Comparison of ENCODE assay signal across 20 cellular contexts in genomic region chr5:167792538-167792937, GRCh38.
DNase-seq lines count a peak whose midpoint lies in the region; ATAC-seq and TF ChIP-seq lines count a peak whose summit lies in the region.
"Had no signal": no experiment of that assay in that cellular context is flagged by ENCODE, and none has a peak within 500 bp of the region (broad histone marks: within the 10 kb centered on the region; RNA-seq: fewer than 3 reads in every experiment).

No MANE protein-coding gene starts in this region.

- H2AK5ac ChIP-seq in mesendoderm (ENCODE audit: low read length) = no peak overlapping the region

- no peaks in the 10 kb centered on the region for H3K36me3 Mint-ChIP-seq in GM23338 (ENCODE audit: low read depth)
- H3K36me3 Mint-ChIP-seq in endodermal cell (ENCODE audit: low read depth) = no peaks in the 10 kb centered on the region
- H3K36me3 Mint-ChIP-seq: CD4-positive, alpha-beta memory T cell had no signal

- H3K9me3 Mint-ChIP-seq in GM23338 = no peaks in the 10 kb centered on the region
- H3K9me3 Mint-ChIP-seq in endodermal cell = no peaks in the 10 kb centered on the region
- H3K9me3 Mint-ChIP-seq: HFFc6 had no signal

- H3K4me3 Mint-ChIP-seq in GM23338 (peak overlapping the region; percentile 22; the same call in 1 of the 3 replicates), endodermal cell (no peak overlapping the region)
- H3K4me3 Mint-ChIP-seq: CD4-positive, alpha-beta memory T cell; HFFc6 had no signal

- H3K27me3 ChIP-seq in GM23338 (ENCODE audit: insufficient read depth) (no peaks in the 10 kb centered on the region), NT2/D1 (ENCODE audit: insufficient read depth, insufficient read length) (no peaks in the 10 kb centered on the region), endodermal cell (ENCODE audit: control insufficient read depth, insufficient read depth, low read length, poor library complexity, severe bottlenecking) (no peaks in the 10 kb centered on the region), mesendoderm (ENCODE audit: insufficient read depth, low read length, poor library complexity) (no peaks in the 10 kb centered on the region)
- H3K27me3 ChIP-seq: BLaER1 had no signal

- 0 out of 2 replicates have a peak overlapping the region, but pooled peaks have one; percentile 2 for H3K27ac ChIP-seq in GM23338 (ENCODE audit: low read depth)
- peak overlapping the region; percentile 82 for H3K27ac ChIP-seq in endodermal cell (ENCODE audit: low read depth, low read length)
- no peak overlapping the region for H3K27ac ChIP-seq in mesendoderm (ENCODE audit: low read depth, low read length)
- H3K27ac ChIP-seq: A549, BLaER1, PC-9 had no signal

- peaks cover 24% of the 10 kb centered on the region for H3K9me2 ChIP-seq in GM23338 (ENCODE audit: insufficient read depth)

- H3K36me3 ChIP-seq in GM23338 (ENCODE audit: insufficient read depth) (no peaks in the 10 kb centered on the region), NT2/D1 (ENCODE audit: insufficient read depth, insufficient read length, low read length) (no peaks in the 10 kb centered on the region), endodermal cell (ENCODE audit: control insufficient read depth, insufficient read depth, low read length) (no peaks in the 10 kb centered on the region), mesendoderm (ENCODE audit: control insufficient read depth, insufficient read depth, low read length) (no peaks in the 10 kb centered on the region)

- H4K5ac ChIP-seq in mesendoderm (ENCODE audit: low read length) = no peak overlapping the region

- H3K79me2 ChIP-seq in GM23338 (replicated peaks; ENCODE audit: insufficient read depth) (no peaks in the 10 kb centered on the region), mesendoderm (ENCODE audit: control insufficient read depth, insufficient read depth, low read length) (no peaks in the 10 kb centered on the region)

- DNase-seq in GM23338 (ENCODE audit: low spot score) = peak; percentile 18
- peak; percentile 58 for DNase-seq in NT2/D1 (ENCODE audit: low read depth, low spot score)
- no peak for DNase-seq in endodermal cell
- DNase-seq in mesendoderm = no peak
- no peak for DNase-seq in NCI-H2029 (lab: John Stamatoyannopoulos, UW)
- no peak for DNase-seq in globus pallidus (ENCODE audit: low spot score)
- DNase-seq: CD4-positive, alpha-beta memory T cell; DMS153; GF-D8; GOT3; HFFc6; NCI-H1694 treated with DMSO at 0.1 percent for 48 hours; NCI-H2107; NCI-H226; NCI-H524 treated with DMSO at 0.1 percent for 48 hours; PC-9 had no signal

- no peaks in the 10 kb centered on the region for H4K20me1 ChIP-seq in GM23338 (replicated peaks; ENCODE audit: insufficient read depth)

- ATAC-seq in GM23338 = peak; percentile 80
- no peak for ATAC-seq in HG03521 (IDR thresholded peaks at IDR 0.05; ENCODE audit: unreplicated experiment)
- ATAC-seq: A549, K562 had no signal

- H3K27ac Mint-ChIP-seq in GM23338 (peak overlapping the region; percentile 64), endodermal cell (no peak overlapping the region)
- H3K27ac Mint-ChIP-seq: CD4-positive, alpha-beta memory T cell; HFFc6 had no signal

- H3K4me2 ChIP-seq in GM23338 (peak overlapping the region; percentile 58), mesendoderm (ENCODE audit: low read length) (no peak overlapping the region)
- H3K4me2 ChIP-seq: A549, BLaER1, PC-9 had no signal

- H2BK5ac ChIP-seq in mesendoderm (ENCODE audit: low read length) = no peak overlapping the region

- H3K23ac ChIP-seq in mesendoderm (ENCODE audit: low read length) = no peak overlapping the region

- H3K18ac ChIP-seq in mesendoderm (ENCODE audit: low read length) = peak overlapping the region; percentile 77

- peak overlapping the region; percentile 90 for H2BK120ac ChIP-seq in mesendoderm (ENCODE audit: low read depth, low read length)

- H3K4me1 Mint-ChIP-seq in GM23338 (peaks cover 16% of the 10 kb centered on the region), endodermal cell (peaks cover 14% of the 10 kb centered on the region)
- H3K4me1 Mint-ChIP-seq: CD4-positive, alpha-beta memory T cell had no signal

- H3K4me3 ChIP-seq in GM23338 = no peak overlapping the region
- H3K4me3 ChIP-seq in NT2/D1 (ENCODE audit: insufficient read length, low read depth) = no peak overlapping the region
- no peak overlapping the region for H3K4me3 ChIP-seq in endodermal cell (ENCODE audit: low read length)
- no peak overlapping the region for H3K4me3 ChIP-seq in mesendoderm (ENCODE audit: low read length)
- H3K4me3 ChIP-seq: A549, BLaER1, K562, PC-9 had no signal

- no peak overlapping the region for H3K56ac ChIP-seq in mesendoderm (ENCODE audit: low read length)

- H3K9ac ChIP-seq in NT2/D1 (ENCODE audit: insufficient read length, low read depth) (no peak overlapping the region), endodermal cell (ENCODE audit: extremely low read depth, low read length, poor library complexity, severe bottlenecking) (no peak overlapping the region), mesendoderm (ENCODE audit: low read length) (no peak overlapping the region)
- H3K9ac ChIP-seq: BLaER1 had no signal

- H3K9me3 ChIP-seq in NT2/D1 (ENCODE audit: insufficient read depth, low read length) (no peaks in the 10 kb centered on the region), endodermal cell (ENCODE audit: control insufficient read depth, low read length) (no peaks in the 10 kb centered on the region)
- H3K9me3 ChIP-seq: A549, BLaER1 had no signal

- H3F3A ChIP-seq in GM23338 (replicated peaks; ENCODE audit: low read depth) = no peaks in the 10 kb centered on the region

- WGBS in endodermal cell (ENCODE audit: insufficient coverage in 1 of 2, insufficient read length in 1 of 2), 2 experiments = 38 to 51% methylated on average over 6 to 7 of the region's 7 CpGs
- WGBS in mesendoderm (ENCODE audit: extremely low coverage, insufficient coverage, low lambda C conversion rate) = no CpG with 5 or more reads among the region's 7 CpGs

- H3K79me1 ChIP-seq in mesendoderm (ENCODE audit: low read length) = no peaks in the 10 kb centered on the region

- H3K4me1 ChIP-seq in GM23338 (ENCODE audit: insufficient read depth) (peaks cover 14% of the 10 kb centered on the region; the same call in 1 of the 2 replicates), NT2/D1 (ENCODE audit: insufficient read depth, insufficient read length) (peaks cover 3% of the 10 kb centered on the region), endodermal cell (ENCODE audit: control insufficient read depth, insufficient read depth, low read length) (peaks cover 11% of the 10 kb centered on the region), mesendoderm (ENCODE audit: control insufficient read depth, low read depth, low read length) (peaks cover 12% of the 10 kb centered on the region)
- H3K4me1 ChIP-seq: A549, BLaER1 had no signal

- H3K4ac ChIP-seq in mesendoderm (ENCODE audit: low read depth, low read length) = no peak overlapping the region

- H2BK15ac ChIP-seq in mesendoderm (replicated peaks; ENCODE audit: low read depth) = peak overlapping the region; percentile 65

- H4K8ac ChIP-seq in mesendoderm (ENCODE audit: low read depth, low read length) = no peak overlapping the region

- no peak for TF ChIP-seq CTCF in GM23338 (conservative IDR thresholded peaks at IDR 0.05; ENCODE audit: low read depth in 2 of 2)
- no peak for TF ChIP-seq CTCF in endodermal cell (conservative IDR thresholded peaks at IDR 0.05)

- peaks cover 1% of the 10 kb centered on the region for H3K27me3 Mint-ChIP-seq in GM23338 (ENCODE audit: insufficient read depth, low read depth, poor library complexity)
- H3K27me3 Mint-ChIP-seq in endodermal cell (ENCODE audit: insufficient read depth) = peaks cover 1% of the 10 kb centered on the region
- H3K27me3 Mint-ChIP-seq: CD4-positive, alpha-beta memory T cell had no signal

- peak overlapping the region; percentile 6; the same call in 1 of the 2 replicates for H2AFZ ChIP-seq in GM23338
- H2AFZ ChIP-seq: PC-9 had no signal

TF ChIP-seq in GM23338, 12 proteins besides CTCF, POLR2A, EP300 and RAD21 (continues in another document):
- TF ChIP-seq, protein P1, sequence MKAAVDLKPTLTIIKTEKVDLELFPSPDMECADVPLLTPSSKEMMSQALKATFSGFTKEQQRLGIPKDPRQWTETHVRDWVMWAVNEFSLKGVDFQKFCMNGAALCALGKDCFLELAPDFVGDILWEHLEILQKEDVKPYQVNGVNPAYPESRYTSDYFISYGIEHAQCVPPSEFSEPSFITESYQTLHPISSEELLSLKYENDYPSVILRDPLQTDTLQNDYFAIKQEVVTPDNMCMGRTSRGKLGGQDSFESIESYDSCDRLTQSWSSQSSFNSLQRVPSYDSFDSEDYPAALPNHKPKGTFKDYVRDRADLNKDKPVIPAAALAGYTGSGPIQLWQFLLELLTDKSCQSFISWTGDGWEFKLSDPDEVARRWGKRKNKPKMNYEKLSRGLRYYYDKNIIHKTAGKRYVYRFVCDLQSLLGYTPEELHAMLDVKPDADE (IDR thresholded peaks at IDR 0.05) = no peak
- no peak for TF ChIP-seq EZH2phosphoT487 (IDR thresholded peaks at IDR 0.05; ENCODE audit: unreplicated experiment)

Comparison
In these comparisons a context has a peak if more than half of its experiments do, and no peak if none do; other contexts are left out.
1. DNase-seq: peak in GM23338 (single experiment) and NT2/D1 (single experiment); none in endodermal cell (single experiment), mesendoderm (single experiment), NCI-H2029 (single experiment) and globus pallidus (single experiment).